Comparison of ENCODE assay signal across 8 cellular contexts in the genomic region with DNA sequence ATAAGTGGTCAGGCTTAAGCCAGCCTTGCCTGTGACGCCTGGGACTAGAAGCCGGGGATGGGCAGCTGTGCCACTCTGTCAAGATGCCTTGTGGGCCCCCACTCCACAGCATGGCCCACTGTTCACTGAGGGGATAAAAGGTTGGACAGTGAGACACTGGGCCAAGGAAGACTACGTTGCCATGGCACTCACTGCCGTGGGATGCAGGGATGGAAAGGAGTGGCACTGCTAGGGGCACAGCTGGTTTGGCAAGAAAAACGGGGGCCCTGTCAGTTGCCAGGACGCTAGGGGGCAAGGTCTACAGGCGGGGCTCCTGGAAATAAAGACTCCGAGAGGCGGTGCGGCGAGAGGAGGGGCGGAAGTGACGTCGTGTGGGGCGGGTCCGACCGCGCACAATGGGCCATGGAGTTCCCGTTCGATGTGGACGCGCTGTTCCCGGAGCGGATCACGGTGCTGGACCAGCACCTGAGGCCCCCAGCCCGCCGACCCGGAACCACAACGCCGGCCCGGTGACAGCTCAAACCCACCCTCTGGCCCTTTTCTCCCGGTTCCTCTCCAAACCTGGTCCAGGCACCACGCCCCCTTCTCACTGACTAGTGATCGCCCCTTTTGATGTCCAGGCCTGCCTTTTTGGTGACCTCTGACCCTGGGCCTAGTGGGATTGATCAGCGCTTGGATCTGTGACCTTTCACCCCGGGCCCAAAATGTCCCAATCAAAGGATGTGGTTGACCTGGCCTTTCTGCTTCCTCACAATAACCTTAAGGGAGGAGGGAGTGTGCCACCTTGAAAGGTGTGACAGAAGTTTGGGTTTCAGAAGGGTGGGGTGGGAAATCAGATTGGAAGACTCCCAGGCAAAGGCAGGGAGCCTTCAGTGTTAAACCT. TPM values are rescaled to one million over a fixed set of nuclear protein-coding genes. Genes with fewer than 3 reads are reported as not detected.
DNase-seq lines count a peak whose midpoint lies in the region; ATAC-seq and TF ChIP-seq lines count a peak whose summit lies in the region.

A gene (plus strand): TSS at position 391 of the 883 bp plus-strand sequence.

- TSS peak; percentile 52 for BruUV-seq in Calu3 (replicated peaks; lab: Mats Ljungman, UMichigan)

- H3K79me2 ChIP-seq in Karpas-422 (ENCODE audit: low read length) = peaks cover 17% of the 10 kb centered on the region

- H3K9ac ChIP-seq in Karpas-422 (ENCODE audit: low read length) = peak within 1 kb of the TSS; percentile 97

- H3K9me3 Mint-ChIP-seq in Calu3 (ENCODE audit: low read depth, unreplicated experiment) = no peaks in the 10 kb centered on the region
- no peaks in the 10 kb centered on the region for H3K9me3 Mint-ChIP-seq in neural crest cell

- no peaks in the 10 kb centered on the region for H3K27me3 ChIP-seq in Karpas-422 (ENCODE audit: low read length)
- no peaks in the 10 kb centered on the region for H3K27me3 ChIP-seq in stomach

- TF ChIP-seq CTCF in Calu3 (IDR thresholded peaks at IDR 0.05; ENCODE audit: unreplicated experiment) (no peak), fibroblast of villous mesenchyme (IDR thresholded peaks at IDR 0.05; ENCODE audit: insufficient read depth, low read depth, low read length) (peak; percentile 41), neural crest cell (conservative IDR thresholded peaks at IDR 0.05) (peak; percentile 56), stomach (IDR thresholded peaks at IDR 0.05) (peak in 5 of 7 experiments; percentile 19 to 47 (median 33))

- no peak for TF ChIP-seq EP300 in stomach (IDR thresholded peaks at IDR 0.05)

- no peaks in the 10 kb centered on the region for H3K27me3 Mint-ChIP-seq in Calu3 (ENCODE audit: unreplicated experiment)
- H3K27me3 Mint-ChIP-seq in neural crest cell (ENCODE audit: low read depth) = no peaks in the 10 kb centered on the region

- peak; percentile 97 for DNase-seq in Calu3
- DNase-seq in Karpas-422 = peak; percentile 95
- peak; percentile 79 for DNase-seq in activated gamma-delta T cell (lab: John Stamatoyannopoulos, UW)
- DNase-seq in fibroblast of villous mesenchyme (ENCODE audit: low read depth) = peak; percentile 75
- peak; percentile 78 for DNase-seq in neural crest cell (ENCODE audit: low read depth, low spot score)
- peak; percentile 93 for DNase-seq in stomach

- H3K36me3 Mint-ChIP-seq in Calu3 (ENCODE audit: insufficient read depth, unreplicated experiment) (peaks cover 91% of the 10 kb centered on the region), neural crest cell (ENCODE audit: low read depth) (peaks cover 19% of the 10 kb centered on the region)

- H3K4me1 Mint-ChIP-seq in Calu3 (ENCODE audit: low read depth, unreplicated experiment) = peaks cover 32% of the 10 kb centered on the region
- H3K4me1 Mint-ChIP-seq in neural crest cell = peaks cover 31% of the 10 kb centered on the region

- TF ChIP-seq POLR2A in Raji (IDR thresholded peaks at IDR 0.05; ENCODE audit: insufficient read depth, low read depth, low read length) (peak; percentile 89), stomach (IDR thresholded peaks at IDR 0.05) (no peak)

- peak; percentile 95 for ATAC-seq in GM21529 (IDR thresholded peaks at IDR 0.05; ENCODE audit: unreplicated experiment)

- H3K4me1 ChIP-seq in Karpas-422 (ENCODE audit: low read length) = peaks cover 17% of the 10 kb centered on the region
- peaks cover 8 to 28% (median 19%) of the 10 kb centered on the region in 4 donors for H3K4me1 ChIP-seq in stomach

- peak within 1 kb of the TSS; percentile 87 for H3K4me3 Mint-ChIP-seq in Calu3 (ENCODE audit: low read depth, unreplicated experiment)
- peak within 1 kb of the TSS; percentile 92 for H3K4me3 Mint-ChIP-seq in neural crest cell

- no peaks in the 10 kb centered on the region for H3K9me3 ChIP-seq in Karpas-422 (ENCODE audit: low read length)
- no peaks in the 10 kb centered on the region for H3K9me3 ChIP-seq in stomach

- H3K36me3 ChIP-seq in Karpas-422 (ENCODE audit: insufficient read depth, low read length) (peaks cover 15% of the 10 kb centered on the region), stomach (peaks cover 40 to 82% (median 80%) of the 10 kb centered on the region in 4 donors)

- H3K4me3 ChIP-seq in Karpas-422 (ENCODE audit: low read length) (peak within 1 kb of the TSS; percentile 99), fibroblast of villous mesenchyme (ENCODE audit: low read depth, low read length) (peak within 1 kb of the TSS; percentile 79), stomach (peak within 1 kb of the TSS; percentile 48 to 60 (median 50))

- H4K20me1 ChIP-seq in Karpas-422 (ENCODE audit: insufficient read depth, low read depth, low read length) = no peaks in the 10 kb centered on the region

- peak within 1 kb of the TSS; percentile 97 for H3K27ac Mint-ChIP-seq in Calu3 (ENCODE audit: unreplicated experiment)
- H3K27ac Mint-ChIP-seq in neural crest cell (ENCODE audit: unreplicated experiment) = peak within 1 kb of the TSS; percentile 99

- H3K4me2 ChIP-seq in Karpas-422 (ENCODE audit: low read depth, low read length, poor library complexity, severe bottlenecking) = peak within 1 kb of the TSS; percentile 91

- H3K27ac ChIP-seq in Karpas-422 (ENCODE audit: low read length) = peak within 1 kb of the TSS; percentile 53; the same call in 1 of the 2 replicates
- H3K27ac ChIP-seq in stomach = peak within 1 kb of the TSS; percentile 86 to 92 (median 90)

- CTCF ChIA-PET in Calu3 (lab: Charles Lee) = interaction anchor here (1.4 kb wide), 1 partner anchor 104 kb away, joined by 6 read pairs; no protein-coding TSS in a partner anchor

- intact Hi-C loops in Calu3 (cut with micrococcal nuclease; ENCODE audit: unreplicated experiment) = no loop called here
- intact Hi-C loops in stomach (cut with DNase I; ENCODE audit: low total_unique reads) = no loop called here

- no peaks in the 10 kb centered on the region for H3K9me2 ChIP-seq in Karpas-422 (replicated peaks; ENCODE audit: insufficient read depth, low read length)

- peak within 1 kb of the TSS; percentile 77; the same call in 1 of the 2 replicates for H2AFZ ChIP-seq in Karpas-422 (ENCODE audit: low read length)

- WGBS in stomach, 5 donors = 1 to 3% (median 2%) methylated on average over 34 to 36 of the region's 36 CpGs

RNA-seq across cellular contexts. Expression of the gene that starts here (rescaled TPM):
- total RNA-seq in Calu3 (2022) (23.0 and 30.0 TPM in 2 replicates), fibroblast of villous mesenchyme (4.2 and 5.2 TPM in 2 replicates), neural crest cell (58.2 and 62.3 TPM in 2 replicates), stomach (10 to 100 TPM in 1 of 5 donors, 1 to 10 TPM in 3, not detected in 1; 3.0 to 11.6 (median 5.2) TPM)
- 9.6 and 10.3 TPM in 2 replicates for total RNA-seq in Karpas-422 (2014; rRNA removed; shearing (Covaris generic); ENCODE audit: low replicate concordance)
- 1 to 10 TPM; 5.3 to 7.5 (median 5.7) TPM for polyA plus RNA-seq in stomach

Comparison
In these comparisons a context has a peak if more than half of its experiments do, and no peak if none do; other contexts are left out.
1. Peak in every context shown above with its lines: DNase-seq, ATAC-seq, H3K4me3 ChIP-seq and H3K27ac ChIP-seq.